11 cellular contexts compared by ENCODE assay signal in genomic region chr10:62626817-62627216, GRCh38.
A peak's percentile ranks its signal among the peaks of the same experiment; 100 is the strongest.
DNase-seq lines count a peak whose midpoint lies in the region; ATAC-seq lines count a peak whose summit lies in the region.
"Had no signal": no experiment of that assay in that cellular context is flagged by ENCODE, and none has a peak within 500 bp of the region (broad histone marks: within the 10 kb centered on the region; RNA-seq: fewer than 3 reads in every experiment).

No MANE protein-coding gene starts in this region.

- DNase-seq in EL (peak; percentile 43), HT1080 (ENCODE audit: low read depth) (peak; percentile 56), amniotic stem cell (lab: John Stamatoyannopoulos, UW) (peak; percentile 30), kidney tubule cell (ENCODE audit: low spot score) (peak; percentile 40), DMS 273 treated with DMSO at 0.1 percent for 48 hours (lab: John Stamatoyannopoulos, UW) (no peak)
- DNase-seq: dorsolateral prefrontal cortex, left ventricle myocardium superior, NCI-H82 had no signal

- no peak for ATAC-seq in HG03432 (IDR thresholded peaks at IDR 0.05; ENCODE audit: unreplicated experiment)
- ATAC-seq in HG02759 (IDR thresholded peaks at IDR 0.05; ENCODE audit: unreplicated experiment) = no peak
- no peak for ATAC-seq in HG02973 (IDR thresholded peaks at IDR 0.05; ENCODE audit: unreplicated experiment)
- ATAC-seq: left ventricle myocardium superior had no signal
